ENCODE assay signal across 7 cellular contexts in the genomic region with DNA sequence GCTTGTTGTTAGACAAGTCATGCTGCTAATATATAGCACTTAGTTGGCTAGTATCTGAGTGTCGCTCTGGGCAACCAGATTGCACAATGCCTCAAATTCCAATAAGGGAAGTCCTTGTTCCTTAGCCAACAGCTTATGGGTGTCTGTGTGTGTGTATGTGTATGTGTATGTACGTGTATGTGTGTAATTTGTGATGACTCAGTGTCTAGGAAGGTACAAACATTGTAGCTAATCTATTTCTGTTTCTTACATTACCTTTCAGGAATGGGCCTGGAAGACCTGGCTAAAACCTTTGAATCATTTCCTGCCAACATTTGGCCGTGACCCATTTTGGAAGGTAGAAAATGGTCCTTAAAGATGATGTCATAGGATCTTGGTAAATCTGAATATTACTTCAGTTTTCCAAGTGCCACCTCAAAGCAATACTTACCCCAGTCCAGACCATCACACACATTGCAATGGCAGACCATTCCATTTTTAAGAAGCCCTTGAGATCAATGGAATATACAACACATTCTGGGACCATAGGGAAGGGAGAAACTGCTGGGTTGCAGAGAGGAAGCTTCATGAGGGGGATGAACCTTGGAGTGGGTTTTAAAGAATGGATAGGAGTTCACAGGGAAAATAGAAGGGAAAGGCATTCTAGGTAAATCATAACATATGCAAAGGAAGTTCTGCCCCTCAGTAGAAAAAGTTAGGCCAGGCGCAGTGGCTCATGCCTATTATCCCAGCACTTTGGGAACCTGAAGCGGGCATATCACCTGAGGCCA. TPM values are rescaled to one million over a fixed set of nuclear protein-coding genes. Genes with fewer than 3 reads are reported as not detected.
DNase-seq lines count a peak whose midpoint lies in the region; ATAC-seq and TF ChIP-seq lines count a peak whose summit lies in the region.

No MANE protein-coding gene starts in this region.

- no peaks in the 10 kb centered on the region for H3K9me3 Mint-ChIP-seq in activated B cell treated with CpG ODN at 0.5 μM for 24 hours

- peaks cover 18% of the 10 kb centered on the region for H3K4me1 Mint-ChIP-seq in activated B cell treated with CpG ODN at 0.5 μM for 24 hours

- H3K4me2 ChIP-seq in skeletal muscle satellite cell (ENCODE audit: low read length), result peak overlapping the region; percentile 12

- H3K4me1 ChIP-seq in skeletal muscle satellite cell (ENCODE audit: control insufficient read depth, insufficient read depth, low read length), result peaks cover 55% of the 10 kb centered on the region

- no peaks in the 10 kb centered on the region for H3K9me3 ChIP-seq in skeletal muscle satellite cell (replicated peaks; ENCODE audit: low read length)

- no peak for TF ChIP-seq CTCF in activated B cell treated with CpG ODN at 0.5 μM for 24 hours (IDR thresholded peaks at IDR 0.05)

- peaks cover 72% of the 10 kb centered on the region for H3K36me3 Mint-ChIP-seq in activated B cell treated with CpG ODN at 0.5 μM for 24 hours (ENCODE audit: low read depth)

- DNase-seq in HS-5 (ENCODE audit: low read depth) (peak; percentile 97), activated B cell treated with CpG ODN at 0.5 μM for 24 hours (no peak), left ventricle myocardium superior (no peak)

- peak overlapping the region; percentile 68 for H3K9ac ChIP-seq in skeletal muscle satellite cell (ENCODE audit: low read depth, low read length)

- POLR2A ChIA-PET in activated B cell treated with CpG ODN at 0.5 μM for 24 hours (lab: Charles Lee), result interaction anchor here (0.6 kb wide), 1 partner anchor 227 kb away, joined by 3 read pairs; no protein-coding TSS in a partner anchor

- CTCF ChIA-PET in activated B cell treated with CpG ODN at 0.5 μM for 24 hours (lab: Charles Lee), result interaction anchor here (0.8 kb wide), 1 partner anchor 289 kb away, joined by 3 read pairs; no protein-coding TSS in a partner anchor

- H3K36me3 ChIP-seq in skeletal muscle satellite cell (ENCODE audit: insufficient read depth, low read length), result peaks cover 19% of the 10 kb centered on the region

- no peaks in the 10 kb centered on the region for H3K27me3 ChIP-seq in skeletal muscle satellite cell (ENCODE audit: control insufficient read depth, insufficient read depth, low read length)

- ATAC-seq in activated B cell treated with CpG ODN at 0.5 μM for 24 hours (ENCODE audit: low read depth), result no peak
- peak; percentile 72 for ATAC-seq in left ventricle myocardium superior
- ATAC-seq in GM21717 (IDR thresholded peaks at IDR 0.05; ENCODE audit: unreplicated experiment), result no peak
- no peak for ATAC-seq in GM19467 (IDR thresholded peaks at IDR 0.05; ENCODE audit: unreplicated experiment)
- no peak for ATAC-seq in GM19395 (IDR thresholded peaks at IDR 0.05; ENCODE audit: unreplicated experiment)

- intact Hi-C loops in activated B cell treated with CpG ODN at 0.5 μM for 24 hours (cut with micrococcal nuclease) (no loop called here), left ventricle myocardium superior (cut with micrococcal nuclease) (no loop called here)

- no peak overlapping the region for H3K4me3 Mint-ChIP-seq in activated B cell treated with CpG ODN at 0.5 μM for 24 hours

- H3K27ac Mint-ChIP-seq in activated B cell treated with CpG ODN at 0.5 μM for 24 hours, result peak overlapping the region; percentile 36

- no peaks in the 10 kb centered on the region for H3K27me3 Mint-ChIP-seq in activated B cell treated with CpG ODN at 0.5 μM for 24 hours

- no peak overlapping the region for H3K4me3 ChIP-seq in skeletal muscle satellite cell (ENCODE audit: low read length)

RNA-seq across cellular contexts. Expression of gene NEDD9, which starts 25.1 kb away (rescaled TPM):
- 57.4 and 61.9 TPM in 2 replicates for total RNA-seq in activated B cell treated with CpG ODN at 0.5 μM for 24 hours
- 31.1 TPM for total RNA-seq in left ventricle myocardium superior
- total RNA-seq in skeletal muscle satellite cell (2012; rRNA removed), result 0.22 and 0.25 TPM in 2 replicates
